8 cellular contexts compared by ENCODE assay signal in the genomic region with DNA sequence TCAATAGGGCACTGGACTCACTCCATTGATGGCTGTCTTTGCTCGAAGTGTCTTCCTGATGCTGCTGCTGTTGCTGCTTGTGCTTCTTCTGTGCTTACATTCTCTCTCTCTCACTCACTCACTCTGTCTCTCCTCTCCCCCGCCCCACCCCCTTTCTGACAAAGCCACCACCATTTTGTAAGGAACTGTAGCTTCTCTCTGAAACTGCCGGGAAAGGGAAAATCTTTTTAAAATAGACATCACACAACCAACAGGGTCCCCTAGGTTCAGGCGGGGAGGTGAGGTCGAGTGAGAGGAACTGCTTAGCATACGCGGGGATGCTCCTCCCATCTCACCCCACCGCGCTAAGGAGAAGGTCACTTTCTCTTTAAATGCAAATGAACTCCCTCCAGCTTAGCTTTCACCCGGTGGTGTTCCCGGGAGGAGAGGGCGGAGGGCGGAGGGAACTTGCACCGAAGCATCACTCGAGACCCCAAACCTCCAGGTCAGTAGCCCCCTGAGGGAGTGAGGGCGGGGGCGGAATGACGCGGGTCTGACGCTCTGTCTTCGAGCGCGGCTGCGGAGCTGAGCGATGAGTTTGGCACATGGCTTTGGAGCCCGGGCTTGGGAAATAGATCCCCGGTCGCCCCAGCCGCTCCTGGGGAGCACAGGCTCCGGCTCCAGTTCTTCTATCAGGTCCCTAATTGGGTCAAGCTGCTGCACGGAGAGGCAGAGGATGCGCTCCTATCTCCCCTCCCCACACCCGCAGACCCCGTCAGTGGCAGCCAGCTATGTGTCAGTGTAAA. TPM values are rescaled to one million over a fixed set of nuclear protein-coding genes. Genes with fewer than 3 reads are reported as not detected.
DNase-seq lines count a peak whose midpoint lies in the region; ATAC-seq, FAIRE-seq and TF ChIP-seq lines count a peak whose summit lies in the region.

A gene (plus strand): TSS at position 370 of the 785 bp plus-strand sequence. CDS start 1,341 bp downstream, outside the sequence.

- no peak for FAIRE-seq in kidney (lab: Jason Lieb, UNC)

- H3K27me3 ChIP-seq in spleen (replicated peaks in 1 of 7), result no peaks in the 10 kb centered on the region

- TF ChIP-seq POLR2A in spleen (IDR thresholded peaks at IDR 0.05), result peak in 1 of 3 donors; percentile 13

- H3K27ac ChIP-seq in kidney (ENCODE audit: low read depth in 2 of 2, low read length in 2 of 2) (peak within 1 kb of the TSS; percentile 82 to 84), spleen (peak within 1 kb of the TSS; percentile 58 to 89 (median 82))

- H3K9ac ChIP-seq in kidney (ENCODE audit: low read length in 2 of 2), result peak within 1 kb of the TSS; percentile 15 to 77

- intact Hi-C loops in kidney (cut with DNase I), result no loop called here
- intact Hi-C loops in spleen (cut with DNase I; ENCODE audit: low total_unique reads), result no loop called here

- H3K4me1 ChIP-seq in kidney (ENCODE audit: control insufficient read depth in 1 of 2, insufficient read depth in 1 of 2, low read depth in 1 of 2, low read length in 2 of 2), result peaks cover 15% of the 10 kb centered on the region in 2 donors
- peaks cover 15 to 75% (median 43%) of the 10 kb centered on the region in 6 donors for H3K4me1 ChIP-seq in spleen

- TF ChIP-seq CTCF in AG09309 (IDR thresholded peaks at IDR 0.05; ENCODE audit: control insufficient read depth, insufficient read depth, low read depth, low read length, missing control alignments), result no peak
- TF ChIP-seq CTCF in choroid plexus epithelial cell (conservative IDR thresholded peaks at IDR 0.05; ENCODE audit: low read depth, low read length), result no peak
- TF ChIP-seq CTCF in kidney (IDR thresholded peaks at IDR 0.05; ENCODE audit: borderline replicate concordance, extremely low read depth, insufficient read depth), result no peak
- no peak for TF ChIP-seq CTCF in spleen (IDR thresholded peaks at IDR 0.05 in 8 of 11, conservative IDR thresholded peaks at IDR 0.05 in 3 of 11)

- 1% methylated on average over 32 to 34 of the region's 34 CpGs for WGBS in spleen, 5 donors

- H3K4me3 ChIP-seq in AG09309 (ENCODE audit: control insufficient read depth, low read depth, low read length) (peak within 1 kb of the TSS; percentile 63), choroid plexus epithelial cell (ENCODE audit: low read depth, low read length) (peak within 1 kb of the TSS; percentile 72), kidney (ENCODE audit: low read length in 2 of 2) (peak within 1 kb of the TSS; percentile 66 to 79), spleen (peak within 1 kb of the TSS; percentile 51 to 91 (median 66))

- H3K9me3 ChIP-seq in kidney (ENCODE audit: control insufficient read depth in 1 of 2, low read length in 2 of 2) (no peaks in the 10 kb centered on the region), spleen (no peaks in the 10 kb centered on the region)

- no peak for DNase-seq in AG09309 (ENCODE audit: low read depth)
- peak; percentile 91 for DNase-seq in NCI-H2227 treated with DMSO at 0.1 percent for 48 hours (lab: John Stamatoyannopoulos, UW)
- peak; percentile 46 for DNase-seq in activated CD4-positive, CD25-positive, alpha-beta regulatory T cell treated with anti-CD3 and anti-CD28 coated beads, Interleukin-2, amount 50 U/mL, for 72 hours
- DNase-seq in choroid plexus epithelial cell (ENCODE audit: low read depth), result peak; percentile 77
- peak; percentile 91 for DNase-seq in kidney
- DNase-seq in spleen, result peak; percentile 87

- peak; percentile 24 for ATAC-seq in GM21390 (IDR thresholded peaks at IDR 0.05; ENCODE audit: unreplicated experiment)
- no peak for ATAC-seq in HG02870 (IDR thresholded peaks at IDR 0.05; ENCODE audit: unreplicated experiment)

- peaks cover 8 to 14% of the 10 kb centered on the region in 2 donors for H3K36me3 ChIP-seq in kidney (ENCODE audit: control insufficient read depth in 1 of 2, insufficient read depth in 2 of 2, low read length in 2 of 2)
- peaks cover 0 to 37% (median 21%) of the 10 kb centered on the region in 6 donors for H3K36me3 ChIP-seq in spleen

RNA-seq across cellular contexts. Expression of the gene that starts here (rescaled TPM):
- total RNA-seq in kidney, result 4.0 TPM
- polyA plus RNA-seq in kidney (ENCODE audit: insufficient read depth, low read depth, low replicate concordance), result 25.4 TPM
- total RNA-seq in spleen, result 1 to 10 TPM; 3.9 to 8.2 (median 5.1) TPM
- 10 to 100 TPM; 13.1 to 22.4 (median 13.5) TPM for polyA plus RNA-seq in spleen
